12 cellular contexts compared by ENCODE assay signal in genomic region chr1:198700396-198700795, GRCh38.
DNase-seq lines count a peak whose midpoint lies in the region; ATAC-seq and TF ChIP-seq lines count a peak whose summit lies in the region.
"Had no signal": no experiment of that assay in that cellular context is flagged by ENCODE, and none has a peak within 500 bp of the region (broad histone marks: within the 10 kb centered on the region; RNA-seq: fewer than 3 reads in every experiment).

No MANE protein-coding gene starts in this region.

- no peak for ATAC-seq in HG03196 (IDR thresholded peaks at IDR 0.05; ENCODE audit: unreplicated experiment)

- no peak overlapping the region for H3K18ac ChIP-seq in neuronal stem cell (ENCODE audit: low read length)

- H3K4ac ChIP-seq in neuronal stem cell (ENCODE audit: low read length) = no peak overlapping the region

- peaks cover 69% of the 10 kb centered on the region for H3K4me1 Mint-ChIP-seq in activated CD4-positive, alpha-beta T cell treated with anti-CD3 and anti-CD28 coated beads, Interleukin-2, amount 10 ng/mL, durations not matched to agents 24 days and 14 days
- H3K4me1 Mint-ChIP-seq in dendritic cell treated with granulocyte-macrophage colony-stimulating factor and Interleukin-4, amounts not matched to agents 40 ng/mL and 50 ng/mL, for 4 days (ENCODE audit: low read depth) = peaks cover 20% of the 10 kb centered on the region

- no peak overlapping the region for H2BK120ac ChIP-seq in neuronal stem cell (ENCODE audit: low read depth, low read length)

- H3K36me3 Mint-ChIP-seq in activated CD4-positive, alpha-beta T cell treated with anti-CD3 and anti-CD28 coated beads, Interleukin-2, amount 10 ng/mL, durations not matched to agents 24 days and 14 days (ENCODE audit: low read depth) = peaks cover 79% of the 10 kb centered on the region
- peaks cover 90% of the 10 kb centered on the region for H3K36me3 Mint-ChIP-seq in dendritic cell treated with granulocyte-macrophage colony-stimulating factor and Interleukin-4, amounts not matched to agents 40 ng/mL and 50 ng/mL, for 4 days (ENCODE audit: low read depth)

- no peak for TF ChIP-seq EP300 in esophagus muscularis mucosa (IDR thresholded peaks at IDR 0.05)

- no peak for DNase-seq in activated CD4-positive, alpha-beta T cell treated with anti-CD3 and anti-CD28 coated beads, Interleukin-2, amount 10 ng/mL, durations not matched to agents 24 days and 14 days
- DNase-seq in activated CD4-positive, alpha-beta T cell treated with anti-CD3 and anti-CD28 coated beads for 1 hour = no peak
- DNase-seq in M059J (ENCODE audit: low read depth) = peak; percentile 72
- no peak for DNase-seq in neuronal stem cell (ENCODE audit: low spot score)
- DNase-seq in esophagus muscularis mucosa (ENCODE audit: extremely low spot score) = no peak
- no peak for DNase-seq in inferior parietal cortex (ENCODE audit: extremely low spot score)
- DNase-seq: activated CD4-positive, CD25-positive, alpha-beta regulatory T cell treated with anti-CD3 and anti-CD28 coated beads, Interleukin-2, amount 50 U/mL, for 72 hours; DMS153; MV-4-11 had no signal

- H2BK5ac ChIP-seq in neuronal stem cell (ENCODE audit: low read length) = no peak overlapping the region

- no peak overlapping the region for H4K8ac ChIP-seq in neuronal stem cell (ENCODE audit: low read depth, low read length)

- peak overlapping the region; percentile 80 for H3K27ac Mint-ChIP-seq in activated CD4-positive, alpha-beta T cell treated with anti-CD3 and anti-CD28 coated beads, Interleukin-2, amount 10 ng/mL, durations not matched to agents 24 days and 14 days
- peak overlapping the region; percentile 56 for H3K27ac Mint-ChIP-seq in dendritic cell treated with granulocyte-macrophage colony-stimulating factor and Interleukin-4, amounts not matched to agents 40 ng/mL and 50 ng/mL, for 4 days

- no peak for TF ChIP-seq CTCF in esophagus muscularis mucosa (IDR thresholded peaks at IDR 0.05)

- H2BK12ac ChIP-seq in neuronal stem cell (ENCODE audit: low read length) = no peak overlapping the region

- H4K91ac ChIP-seq in neuronal stem cell (ENCODE audit: low read depth, low read length, poor library complexity) = no peak overlapping the region

- TF ChIP-seq POLR2A in esophagus muscularis mucosa (IDR thresholded peaks at IDR 0.05; ENCODE audit: low read depth) = no peak

- H3K27me3 ChIP-seq in neuronal stem cell (ENCODE audit: control insufficient read depth in 3 of 3, insufficient read depth in 3 of 3, low read depth in 1 of 3, low read length in 3 of 3) = no peaks in the 10 kb centered on the region
- H3K27me3 ChIP-seq in esophagus muscularis mucosa = peaks cover 0 to 9% (median 0%) of the 10 kb centered on the region in 4 donors

- H3K27me3 Mint-ChIP-seq in activated CD4-positive, alpha-beta T cell treated with anti-CD3 and anti-CD28 coated beads, Interleukin-2, amount 10 ng/mL, durations not matched to agents 24 days and 14 days = no peaks in the 10 kb centered on the region
- no peaks in the 10 kb centered on the region for H3K27me3 Mint-ChIP-seq in dendritic cell treated with granulocyte-macrophage colony-stimulating factor and Interleukin-4, amounts not matched to agents 40 ng/mL and 50 ng/mL, for 4 days

- peak overlapping the region; percentile 24 for H3K4me3 Mint-ChIP-seq in activated CD4-positive, alpha-beta T cell treated with anti-CD3 and anti-CD28 coated beads, Interleukin-2, amount 10 ng/mL, durations not matched to agents 24 days and 14 days
- H3K4me3 Mint-ChIP-seq in dendritic cell treated with granulocyte-macrophage colony-stimulating factor and Interleukin-4, amounts not matched to agents 40 ng/mL and 50 ng/mL, for 4 days = no peak overlapping the region

- no peaks in the 10 kb centered on the region for H3K79me1 ChIP-seq in neuronal stem cell (ENCODE audit: low read depth, low read length)

- H3K9ac ChIP-seq in neuronal stem cell (ENCODE audit: low read depth, low read length, poor library complexity) = no peak overlapping the region

- intact Hi-C loops in activated CD4-positive, alpha-beta T cell treated with anti-CD3 and anti-CD28 coated beads, Interleukin-2, amount 10 ng/mL, durations not matched to agents 24 days and 14 days (cut with micrococcal nuclease) = no loop called here
- intact Hi-C loops in dendritic cell treated with granulocyte-macrophage colony-stimulating factor and Interleukin-4, amounts not matched to agents 40 ng/mL and 50 ng/mL, for 4 days (cut with micrococcal nuclease) = no loop called here
- intact Hi-C loops in esophagus muscularis mucosa (cut with DNase I) = no loop called here

- H3K23ac ChIP-seq in neuronal stem cell (ENCODE audit: low read depth, low read length, poor library complexity) = no peak overlapping the region

- H2AK5ac ChIP-seq in neuronal stem cell (ENCODE audit: low read depth, low read length) = no peak overlapping the region

- no peaks in the 10 kb centered on the region for H3K9me3 Mint-ChIP-seq in activated CD4-positive, alpha-beta T cell treated with anti-CD3 and anti-CD28 coated beads, Interleukin-2, amount 10 ng/mL, durations not matched to agents 24 days and 14 days
- H3K9me3 Mint-ChIP-seq in dendritic cell treated with granulocyte-macrophage colony-stimulating factor and Interleukin-4, amounts not matched to agents 40 ng/mL and 50 ng/mL, for 4 days = no peaks in the 10 kb centered on the region

- no peak overlapping the region for H2BK15ac ChIP-seq in neuronal stem cell (ENCODE audit: low read length)

- H3K4me3 ChIP-seq in neuronal stem cell (ENCODE audit: low read length in 2 of 2) (no peak overlapping the region), esophagus muscularis mucosa (no peak overlapping the region)
- H3K4me3 ChIP-seq: hepatocyte had no signal

- H3K36me3 ChIP-seq in neuronal stem cell (replicated peaks in 1 of 2; ENCODE audit: control insufficient read depth in 2 of 2, insufficient read depth in 2 of 2, low read length in 2 of 2) (no peaks in the 10 kb centered on the region), esophagus muscularis mucosa (no peaks in the 10 kb centered on the region)

- whole genome bisulfite sequencing in neuronal stem cell (ENCODE audit: extremely low coverage in 2 of 2, insufficient read length in 2 of 2, insufficient replicate concordance in 1 of 2), 2 donors = no CpG with 5 or more reads among the region's 1 CpG
- 89% methylated on average over 1 of the region's 1 CpG for WGBS in esophagus muscularis mucosa

- no peak overlapping the region for H3K27ac ChIP-seq in neuronal stem cell (replicated peaks; ENCODE audit: low read length)
- no peak overlapping the region for H3K27ac ChIP-seq in esophagus muscularis mucosa (replicated peaks in 1 of 4)
- H3K27ac ChIP-seq: hepatocyte had no signal

- no peak overlapping the region for H3K4me2 ChIP-seq in neuronal stem cell (ENCODE audit: insufficient read depth, low read length, poor library complexity, severe bottlenecking)

- no peak overlapping the region for H3K14ac ChIP-seq in neuronal stem cell (ENCODE audit: low read length)

- H2AFZ ChIP-seq in neuronal stem cell (ENCODE audit: low read length) = peak overlapping the region; percentile 3
- H2AFZ ChIP-seq: hepatocyte had no signal

- no peaks in the 10 kb centered on the region for H3K9me3 ChIP-seq in neuronal stem cell (replicated peaks in 1 of 2; ENCODE audit: control insufficient read depth in 2 of 2, insufficient read depth in 1 of 2, low read depth in 1 of 2, low read length in 2 of 2)
- no peaks in the 10 kb centered on the region for H3K9me3 ChIP-seq in esophagus muscularis mucosa

- peaks cover 12 to 19% of the 10 kb centered on the region in 2 donors for H3K4me1 ChIP-seq in neuronal stem cell (ENCODE audit: control insufficient read depth in 2 of 2, insufficient read depth in 1 of 2, low read depth in 1 of 2, low read length in 2 of 2)
- H3K4me1 ChIP-seq in esophagus muscularis mucosa = peaks cover 0 to 6% (median 2%) of the 10 kb centered on the region in 4 donors
